ENCODE assay signal across 8 cellular contexts in genomic region chr17:7650509-7651096, GRCh38. TPM values are rescaled to one million over a fixed set of nuclear protein-coding genes. Genes with fewer than 3 reads are reported as not detected.
DNase-seq lines count a peak whose midpoint lies in the region; ATAC-seq and TF ChIP-seq lines count a peak whose summit lies in the region.

Gene ATP1B2 (plus strand): TSS chr17:7650926. CDS start chr17:7651519, 593 bp downstream.

- H3K4me3 ChIP-seq in HEK293 (ENCODE audit: low read depth, low read length) (peak within 1 kb of the TSS; percentile 38), OCI-LY7 (ENCODE audit: low read depth, low read length, poor library complexity, severe bottlenecking) (no peak within 1 kb of the TSS), fibroblast of pulmonary artery (replicated peaks; ENCODE audit: low read depth, low read length) (peak within 1 kb of the TSS; percentile 37)

- intact Hi-C loops in OCI-LY7 (cut with micrococcal nuclease; ENCODE audit: unreplicated experiment), result no loop called here

- H4K20me1 ChIP-seq in OCI-LY7 (ENCODE audit: insufficient read depth, low read length), result no peaks in the 10 kb centered on the region

- no peaks in the 10 kb centered on the region for H3K9me3 ChIP-seq in HEK293 (ENCODE audit: control insufficient read depth, insufficient read depth, low read depth, low read length)
- H3K9me3 ChIP-seq in OCI-LY7 (ENCODE audit: low read length), result no peaks in the 10 kb centered on the region

- H3K9me2 ChIP-seq in OCI-LY7 (ENCODE audit: insufficient read depth, low read length), result no peaks in the 10 kb centered on the region

- peaks cover 16% of the 10 kb centered on the region for H3K4me1 Mint-ChIP-seq in activated T-helper 17 cell treated with anti-CD3 and anti-CD28 coated beads, Interleukin-2, amount 50 U/mL, for 72 hours
- H3K4me1 Mint-ChIP-seq in nephron progenitor cell, result peaks cover 40% of the 10 kb centered on the region

- in situ Hi-C loops in ACHN (cut with HindIII; ENCODE audit: low pct_ligation_motif_present, low pct_unique_long_range_greater_than_20kb, low sequenced_read_pairs), result no loop called here

- no peaks in the 10 kb centered on the region for H3K79me2 ChIP-seq in OCI-LY7 (ENCODE audit: insufficient read depth, low read depth, low read length)

- H3K27ac ChIP-seq in HEK293 (ENCODE audit: extremely low read depth, low read depth, low read length) (peak within 1 kb of the TSS; percentile 39; the same call in 1 of the 2 replicates), OCI-LY7 (ENCODE audit: low read depth, low read length, poor library complexity, severe bottlenecking) (no peak within 1 kb of the TSS)

- no peaks in the 10 kb centered on the region for H3K9me3 Mint-ChIP-seq in activated T-helper 17 cell treated with anti-CD3 and anti-CD28 coated beads, Interleukin-2, amount 50 U/mL, for 72 hours
- H3K9me3 Mint-ChIP-seq in nephron progenitor cell, result no peaks in the 10 kb centered on the region

- H3K36me3 Mint-ChIP-seq in activated T-helper 17 cell treated with anti-CD3 and anti-CD28 coated beads, Interleukin-2, amount 50 U/mL, for 72 hours (ENCODE audit: low read depth), result peaks cover 5% of the 10 kb centered on the region
- H3K36me3 Mint-ChIP-seq in nephron progenitor cell (ENCODE audit: low read depth), result peaks cover 22% of the 10 kb centered on the region

- H3K4me2 ChIP-seq in OCI-LY7 (ENCODE audit: low read length), result peak within 1 kb of the TSS; percentile 30

- POLR2A ChIA-PET in HEK293 (lab: Yijun Ruan, JAX), result interaction anchor here (0.6 to 5.3 kb wide), 27 partner anchors 9 to 961 kb away, joined by 3 to 113 read pairs (median 4); partner anchors contain the start of genes BCL6B, CTC1, CYB5D1 and EFNB3
- POLR2A ChIA-PET in OCI-LY7 (lab: Charles Lee), result interaction anchor here (0.5 kb wide), 1 partner anchor 392 kb away, joined by 3 read pairs; no protein-coding TSS in a partner anchor

- ATAC-seq in activated T-helper 17 cell treated with anti-CD3 and anti-CD28 coated beads, Interleukin-2, amount 50 U/mL, for 72 hours (replicated peaks), result peak; percentile 91
- no peak for ATAC-seq in GM18858 (IDR thresholded peaks at IDR 0.05; ENCODE audit: unreplicated experiment)

- no peak within 1 kb of the TSS for H2AFZ ChIP-seq in OCI-LY7 (ENCODE audit: low read length)

- H3K27ac Mint-ChIP-seq in activated T-helper 17 cell treated with anti-CD3 and anti-CD28 coated beads, Interleukin-2, amount 50 U/mL, for 72 hours, result peak within 1 kb of the TSS; percentile 83
- peak within 1 kb of the TSS; percentile 15 for H3K27ac Mint-ChIP-seq in nephron progenitor cell

- CTCF ChIA-PET in HEK293 (lab: Yijun Ruan, JAX), result interaction anchor here (0.5 to 7.2 kb wide), 8 partner anchors 14 to 93 kb away, joined by 3 to 57 read pairs (median 4); partner anchors contain the start of genes TP53 and WRAP53
- CTCF ChIA-PET in OCI-LY7 (lab: Charles Lee; ENCODE audit: unreplicated experiment), result no interaction called here

- peaks cover 26% of the 10 kb centered on the region for H3K27me3 Mint-ChIP-seq in activated T-helper 17 cell treated with anti-CD3 and anti-CD28 coated beads, Interleukin-2, amount 50 U/mL, for 72 hours
- peaks cover 36% of the 10 kb centered on the region for H3K27me3 Mint-ChIP-seq in nephron progenitor cell (ENCODE audit: low read depth, poor library complexity)

- peak; percentile 57 for DNase-seq in ACHN
- DNase-seq in OCI-LY7 (ENCODE audit: low spot score), result peak; percentile 41
- peak; percentile 31 for DNase-seq in fibroblast of pulmonary artery (ENCODE audit: low read depth)
- peak; percentile 91 for DNase-seq in nephron progenitor cell
- peak; percentile 51 to 84 (median 70) for DNase-seq in stimulated activated naive CD4-positive, alpha-beta T cell (lab: John Stamatoyannopoulos, UW)

- H3K36me3 ChIP-seq in HEK293 (ENCODE audit: control insufficient read depth in 2 of 2, insufficient read depth in 1 of 2, low read length in 2 of 2), result no peaks in the 10 kb centered on the region
- no peaks in the 10 kb centered on the region for H3K36me3 ChIP-seq in OCI-LY7 (ENCODE audit: insufficient read depth, low read length)

- H3K4me1 ChIP-seq in HEK293 (ENCODE audit: control insufficient read depth, insufficient read depth, low read length), result peaks cover 5% of the 10 kb centered on the region
- no peaks in the 10 kb centered on the region for H3K4me1 ChIP-seq in OCI-LY7 (ENCODE audit: insufficient read depth, low read length, poor library complexity, severe bottlenecking)

- TF ChIP-seq CTCF in HEK293 (tag by site-specific recombination; IDR thresholded peaks at IDR 0.05) (no peak), OCI-LY7 (conservative IDR thresholded peaks at IDR 0.05; ENCODE audit: low read length) (no peak), fibroblast of pulmonary artery (IDR thresholded peaks at IDR 0.05; ENCODE audit: low read length, missing control alignments) (no peak), nephron progenitor cell (IDR thresholded peaks at IDR 0.05) (no peak)

- peak within 1 kb of the TSS; percentile 84 for H3K4me3 Mint-ChIP-seq in activated T-helper 17 cell treated with anti-CD3 and anti-CD28 coated beads, Interleukin-2, amount 50 U/mL, for 72 hours
- H3K4me3 Mint-ChIP-seq in nephron progenitor cell, result peak within 1 kb of the TSS; percentile 85

- no TSS peak for BruUV-seq in OCI-LY7 (replicated peaks; lab: Mats Ljungman, UMichigan)

TF ChIP-seq in HEK293, 187 proteins besides CTCF, POLR2A, EP300 and RAD21 (continues in another document):
- TF ChIP-seq ZSCAN5A (tag by site-specific recombination; IDR thresholded peaks at IDR 0.05) (no peak), KLF9 (tag by site-specific recombination; IDR thresholded peaks at IDR 0.05; ENCODE audit: low read depth) (peak; percentile 73), TSHZ1 (tag by site-specific recombination; IDR thresholded peaks at IDR 0.05; ENCODE audit: borderline replicate concordance) (no peak), KLF17 (tag by site-specific recombination; IDR thresholded peaks at IDR 0.05) (0 out of 2 replicates have a peak, but pooled peaks have one; percentile 9), SP2 (tag by site-specific recombination; IDR thresholded peaks at IDR 0.05) (peak; percentile 79)

RNA-seq across cellular contexts. Expression of gene ATP1B2, which starts in this region (rescaled TPM):
- not detected in 2 replicates for total RNA-seq in OCI-LY7 (2014; rRNA removed; shearing (Covaris generic))
- not detected in 2 replicates for total RNA-seq in OCI-LY7 (2022)
- under 1 TPM; 0.06 to 0.42 TPM for total RNA-seq in activated T-helper 17 cell treated with anti-CD3 and anti-CD28 coated beads, Interleukin-2, amount 50 U/mL, for 72 hours

Comparison
In these comparisons a context has a peak if more than half of its experiments do, and no peak if none do; other contexts are left out.
1. Peak in DNase-seq and H3K4me2 ChIP-seq in OCI-LY7; RNA of the gene not detected or under 1 TPM.
2. Peak in ATAC-seq in activated T-helper 17 cell treated with anti-CD3 and anti-CD28 coated beads, Interleukin-2, amount 50 U/mL, for 72 hours; RNA of the gene not detected or under 1 TPM.
3. DNase-seq: peak in every context shown above with its lines; median percentile 91 in nephron progenitor cell; 70 in stimulated activated naive CD4-positive, alpha-beta T cell; 57 in ACHN; 41 in OCI-LY7; 31 in fibroblast of pulmonary artery.